Comparison of ENCODE assay signal across 1 cellular context in the genomic region with DNA sequence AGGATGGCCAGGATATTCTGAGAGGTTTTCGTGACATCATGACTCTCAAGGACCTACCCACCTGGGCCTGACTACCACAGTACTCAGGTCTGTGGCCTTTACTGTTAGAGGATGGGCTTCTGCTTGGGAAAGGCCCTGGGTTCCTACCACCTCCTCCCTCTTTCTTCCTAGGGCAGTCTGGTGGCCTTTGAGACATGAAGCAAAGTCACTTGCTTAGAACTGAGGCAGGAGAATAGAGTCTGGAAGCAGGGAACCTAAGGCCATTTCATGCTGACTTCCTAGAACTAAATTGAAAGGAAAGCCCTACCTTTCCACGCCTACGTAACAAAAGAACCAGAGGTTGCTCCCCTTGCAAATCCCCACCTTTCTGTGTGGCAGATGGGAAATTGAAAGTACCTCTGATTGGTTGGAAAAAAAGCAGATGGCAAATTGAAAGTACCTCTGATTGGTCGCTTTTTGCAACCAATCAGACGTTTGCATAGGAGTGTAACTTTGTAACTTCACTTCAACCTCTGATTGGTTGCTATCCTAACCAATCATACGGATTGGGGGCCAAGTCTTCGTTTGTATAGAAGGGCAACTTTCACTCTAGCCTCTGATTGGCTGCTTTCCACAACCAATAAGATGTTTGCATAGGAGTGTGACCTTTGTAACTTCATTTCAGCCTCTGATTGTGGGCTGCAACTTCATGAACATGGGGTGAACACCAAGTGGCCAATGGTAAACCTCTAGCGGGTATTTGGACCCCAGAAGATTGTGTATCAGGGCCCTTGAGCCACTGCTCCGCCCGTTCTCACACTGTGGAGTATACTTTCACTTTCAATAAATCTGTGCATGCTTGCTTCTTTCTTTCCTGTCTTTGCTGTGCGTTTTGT.
TF ChIP-seq lines count a peak whose summit lies in the region.

No MANE protein-coding gene starts in this region.

TF ChIP-seq in GM23338, 12 proteins besides CTCF, POLR2A, EP300 and RAD21 (continued from another document):
- TF ChIP-seq, protein P1, sequence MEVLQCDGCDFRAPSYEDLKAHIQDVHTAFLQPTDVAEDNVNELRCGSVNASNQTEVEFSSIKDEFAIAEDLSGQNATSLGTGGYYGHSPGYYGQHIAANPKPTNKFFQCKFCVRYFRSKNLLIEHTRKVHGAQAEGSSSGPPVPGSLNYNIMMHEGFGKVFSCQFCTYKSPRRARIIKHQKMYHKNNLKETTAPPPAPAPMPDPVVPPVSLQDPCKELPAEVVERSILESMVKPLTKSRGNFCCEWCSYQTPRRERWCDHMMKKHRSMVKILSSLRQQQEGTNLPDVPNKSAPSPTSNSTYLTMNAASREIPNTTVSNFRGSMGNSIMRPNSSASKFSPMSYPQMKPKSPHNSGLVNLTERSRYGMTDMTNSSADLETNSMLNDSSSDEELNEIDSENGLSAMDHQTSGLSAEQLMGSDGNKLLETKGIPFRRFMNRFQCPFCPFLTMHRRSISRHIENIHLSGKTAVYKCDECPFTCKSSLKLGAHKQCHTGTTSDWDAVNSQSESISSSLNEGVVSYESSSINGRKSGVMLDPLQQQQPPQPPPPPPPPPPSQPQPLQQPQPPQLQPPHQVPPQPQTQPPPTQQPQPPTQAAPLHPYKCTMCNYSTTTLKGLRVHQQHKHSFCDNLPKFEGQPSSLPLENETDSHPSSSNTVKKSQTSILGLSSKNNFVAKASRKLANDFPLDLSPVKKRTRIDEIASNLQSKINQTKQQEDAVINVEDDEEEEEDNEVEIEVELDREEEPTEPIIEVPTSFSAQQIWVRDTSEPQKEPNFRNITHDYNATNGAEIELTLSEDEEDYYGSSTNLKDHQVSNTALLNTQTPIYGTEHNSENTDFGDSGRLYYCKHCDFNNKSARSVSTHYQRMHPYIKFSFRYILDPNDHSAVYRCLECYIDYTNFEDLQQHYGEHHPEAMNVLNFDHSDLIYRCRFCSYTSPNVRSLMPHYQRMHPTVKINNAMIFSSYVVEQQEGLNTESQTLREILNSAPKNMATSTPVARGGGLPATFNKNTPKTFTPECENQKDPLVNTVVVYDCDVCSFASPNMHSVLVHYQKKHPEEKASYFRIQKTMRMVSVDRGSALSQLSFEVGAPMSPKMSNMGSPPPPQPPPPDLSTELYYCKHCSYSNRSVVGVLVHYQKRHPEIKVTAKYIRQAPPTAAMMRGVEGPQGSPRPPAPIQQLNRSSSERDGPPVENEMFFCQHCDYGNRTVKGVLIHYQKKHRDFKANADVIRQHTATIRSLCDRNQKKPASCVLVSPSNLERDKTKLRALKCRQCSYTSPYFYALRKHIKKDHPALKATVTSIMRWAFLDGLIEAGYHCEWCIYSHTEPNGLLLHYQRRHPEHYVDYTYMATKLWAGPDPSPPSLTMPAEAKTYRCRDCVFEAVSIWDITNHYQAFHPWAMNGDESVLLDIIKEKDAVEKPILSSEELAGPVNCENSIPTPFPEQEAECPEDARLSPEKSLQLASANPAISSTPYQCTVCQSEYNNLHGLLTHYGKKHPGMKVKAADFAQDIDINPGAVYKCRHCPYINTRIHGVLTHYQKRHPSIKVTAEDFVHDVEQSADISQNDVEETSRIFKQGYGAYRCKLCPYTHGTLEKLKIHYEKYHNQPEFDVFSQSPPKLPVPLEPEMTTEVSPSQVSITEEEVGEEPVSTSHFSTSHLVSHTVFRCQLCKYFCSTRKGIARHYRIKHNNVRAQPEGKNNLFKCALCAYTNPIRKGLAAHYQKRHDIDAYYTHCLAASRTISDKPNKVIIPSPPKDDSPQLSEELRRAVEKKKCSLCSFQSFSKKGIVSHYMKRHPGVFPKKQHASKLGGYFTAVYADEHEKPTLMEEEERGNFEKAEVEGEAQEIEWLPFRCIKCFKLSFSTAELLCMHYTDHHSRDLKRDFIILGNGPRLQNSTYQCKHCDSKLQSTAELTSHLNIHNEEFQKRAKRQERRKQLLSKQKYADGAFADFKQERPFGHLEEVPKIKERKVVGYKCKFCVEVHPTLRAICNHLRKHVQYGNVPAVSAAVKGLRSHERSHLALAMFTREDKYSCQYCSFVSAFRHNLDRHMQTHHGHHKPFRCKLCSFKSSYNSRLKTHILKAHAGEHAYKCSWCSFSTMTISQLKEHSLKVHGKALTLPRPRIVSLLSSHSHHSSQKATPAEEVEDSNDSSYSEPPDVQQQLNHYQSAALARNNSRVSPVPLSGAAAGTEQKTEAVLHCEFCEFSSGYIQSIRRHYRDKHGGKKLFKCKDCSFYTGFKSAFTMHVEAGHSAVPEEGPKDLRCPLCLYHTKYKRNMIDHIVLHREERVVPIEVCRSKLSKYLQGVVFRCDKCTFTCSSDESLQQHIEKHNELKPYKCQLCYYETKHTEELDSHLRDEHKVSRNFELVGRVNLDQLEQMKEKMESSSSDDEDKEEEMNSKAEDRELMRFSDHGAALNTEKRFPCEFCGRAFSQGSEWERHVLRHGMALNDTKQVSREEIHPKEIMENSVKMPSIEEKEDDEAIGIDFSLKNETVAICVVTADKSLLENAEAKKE (CRISPR knock-in tag; IDR thresholded peaks at IDR 0.05): no peak
- TF ChIP-seq STAT1 (IDR thresholded peaks at IDR 0.05; ENCODE audit: unreplicated experiment): no peak
- TF ChIP-seq, protein P2, sequence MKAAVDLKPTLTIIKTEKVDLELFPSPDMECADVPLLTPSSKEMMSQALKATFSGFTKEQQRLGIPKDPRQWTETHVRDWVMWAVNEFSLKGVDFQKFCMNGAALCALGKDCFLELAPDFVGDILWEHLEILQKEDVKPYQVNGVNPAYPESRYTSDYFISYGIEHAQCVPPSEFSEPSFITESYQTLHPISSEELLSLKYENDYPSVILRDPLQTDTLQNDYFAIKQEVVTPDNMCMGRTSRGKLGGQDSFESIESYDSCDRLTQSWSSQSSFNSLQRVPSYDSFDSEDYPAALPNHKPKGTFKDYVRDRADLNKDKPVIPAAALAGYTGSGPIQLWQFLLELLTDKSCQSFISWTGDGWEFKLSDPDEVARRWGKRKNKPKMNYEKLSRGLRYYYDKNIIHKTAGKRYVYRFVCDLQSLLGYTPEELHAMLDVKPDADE (IDR thresholded peaks at IDR 0.05): no peak
TF ChIP-seq in GM23338: peak in this region for 0.
